In genomic region chr10:113517165-113517892, GRCh38 we compare ENCODE assay signal across 24 cellular contexts. TPM values are rescaled to one million over a fixed set of nuclear protein-coding genes. Genes with fewer than 3 reads are reported as not detected.
DNase-seq lines count a peak whose midpoint lies in the region; ATAC-seq and TF ChIP-seq lines count a peak whose summit lies in the region.
"Had no signal": no experiment of that assay in that cellular context is flagged by ENCODE, and none has a peak within 500 bp of the region (broad histone marks: within the 10 kb centered on the region; RNA-seq: fewer than 3 reads in every experiment).

No MANE protein-coding gene starts in this region.

- no peak for ATAC-seq in sciatic nerve
- ATAC-seq: A549, HCT116 had no signal

- H2AK5ac ChIP-seq in H9 (ENCODE audit: insufficient read length, low read length), result no peak overlapping the region

- no peak overlapping the region for H3K56ac ChIP-seq in H9 (ENCODE audit: insufficient read length, low read depth, low read length)

- H3K27me3 ChIP-seq in H9 (ENCODE audit: insufficient read depth, low read length), result no peaks in the 10 kb centered on the region
- no peaks in the 10 kb centered on the region for H3K27me3 ChIP-seq in suprapubic skin
- H3K27me3 ChIP-seq: BE2C; BLaER1 treated with 17β-estradiol and CSF1 and Interleukin-3, amounts not matched to agents 10 nM and 100 nM had no signal

- no peak overlapping the region for H2BK20ac ChIP-seq in H9 (ENCODE audit: low read depth, low read length, poor library complexity, severe bottlenecking)

- H3K4me1 ChIP-seq in H9 (ENCODE audit: insufficient read depth, low read length), result no peaks in the 10 kb centered on the region
- H3K4me1 ChIP-seq in suprapubic skin, result no peaks in the 10 kb centered on the region
- H3K4me1 ChIP-seq: A549 had no signal

- H3K4ac ChIP-seq in H9 (ENCODE audit: low read depth, low read length), result no peak overlapping the region

- no peak overlapping the region for H3K18ac ChIP-seq in H9 (ENCODE audit: insufficient read length, low read depth, low read length)

- no peaks in the 10 kb centered on the region; a peak in 1 of 5 replicates for H3K9me3 Mint-ChIP-seq in H9
- H3K9me3 Mint-ChIP-seq: CD4-positive, alpha-beta T cell had no signal

- no peak overlapping the region for H2BK120ac ChIP-seq in H9 (ENCODE audit: low read depth, low read length, poor library complexity, severe bottlenecking)

- H3K79me1 ChIP-seq in H9 (ENCODE audit: insufficient read depth, low read depth, low read length, poor library complexity, severe bottlenecking), result no peaks in the 10 kb centered on the region

- no peak for TF ChIP-seq POLR2A in suprapubic skin (IDR thresholded peaks at IDR 0.05)

- H3K79me2 ChIP-seq in H9 (ENCODE audit: insufficient read depth, low read length), result no peaks in the 10 kb centered on the region

- H3K36me3 Mint-ChIP-seq in H9 (ENCODE audit: insufficient read depth in 1 of 3, low read depth in 3 of 3), result no peaks in the 10 kb centered on the region
- H3K36me3 Mint-ChIP-seq: CD14-positive monocyte had no signal

- no peak overlapping the region for H4K8ac ChIP-seq in H9 (replicated peaks; ENCODE audit: insufficient read length, low read depth, low read length)

- no peaks in the 10 kb centered on the region for H4K20me1 ChIP-seq in H9 (ENCODE audit: control insufficient read depth, insufficient read depth, insufficient read length)
- H4K20me1 ChIP-seq: BLaER1 treated with 17β-estradiol and CSF1 and Interleukin-3, amounts not matched to agents 10 nM and 100 nM had no signal

- no peak overlapping the region for H2BK5ac ChIP-seq in H9 (ENCODE audit: insufficient read length, low read length)

- H4K5ac ChIP-seq in H9 (ENCODE audit: insufficient read length, low read depth, low read length), result no peak overlapping the region

- no peak overlapping the region for H2AFZ ChIP-seq in H9 (ENCODE audit: low read length)

- H3T11ph ChIP-seq in H9 (ENCODE audit: low read length), result no peak overlapping the region

- no peak overlapping the region for H4K91ac ChIP-seq in H9 (ENCODE audit: insufficient read length, low read depth, low read length)

- H3K14ac ChIP-seq in H9 (ENCODE audit: insufficient read depth, low read length), result peak overlapping the region; percentile 28; the same call in 1 of the 2 replicates

- DNase-seq in H9 (no peak), ecto neural progenitor cell (ENCODE audit: low spot score) (peak; percentile 23), mesenteric fat pad (ENCODE audit: low spot score) (peak; percentile 37), sciatic nerve (ENCODE audit: low spot score) (peak; percentile 32), DMS79 (lab: John Stamatoyannopoulos, UW) (no peak), suprapubic skin (ENCODE audit: low spot score in 2 of 2) (no peak), medulla oblongata (ENCODE audit: extremely low spot score) (no peak), kidney tubule cell (ENCODE audit: low spot score) (no peak)
- DNase-seq: 8988T; ACHN; AML-193; BE2C; CD4-positive, alpha-beta T cell; CD8-positive, alpha-beta memory T cell; DMS 273 treated with DMSO at 0.1 percent for 48 hours; DMS79 treated with DMSO at 0.1 percent for 48 hours; GF-D8; GOT3 had no signal

- peaks cover 29% of the 10 kb centered on the region for H3K27me3 Mint-ChIP-seq in H9 (ENCODE audit: low read depth)

- no peak overlapping the region for H2BK15ac ChIP-seq in H9 (ENCODE audit: low read depth, low read length)

- H3K4me2 ChIP-seq in H9 (ENCODE audit: insufficient read depth, insufficient read length, low read length), result no peak overlapping the region
- H3K4me2 ChIP-seq: A549; BLaER1 treated with 17β-estradiol and CSF1 and Interleukin-3, amounts not matched to agents 10 nM and 100 nM had no signal

- no peak overlapping the region for H3K4me3 ChIP-seq in suprapubic skin
- H3K4me3 ChIP-seq: A549; BLaER1 treated with 17β-estradiol and CSF1 and Interleukin-3, amounts not matched to agents 10 nM and 100 nM had no signal

- TF ChIP-seq EP300 in suprapubic skin (IDR thresholded peaks at IDR 0.05), result no peak

- intact Hi-C loops in sciatic nerve (cut with DNase I), result no loop called here

- TF ChIP-seq CTCF in H9 (conservative IDR thresholded peaks at IDR 0.05) (no peak), suprapubic skin (IDR thresholded peaks at IDR 0.05) (no peak)

- WGBS in H9 (ENCODE audit: extremely low coverage, insufficient read length, low lambda C conversion rate), result no CpG with 5 or more reads among the region's 10 CpGs
- WGBS in suprapubic skin, result 91% methylated on average over 9 of the region's 10 CpGs

- H3K9me3 ChIP-seq in H9 (ENCODE audit: control insufficient read depth, low read depth, low read length) (no peaks in the 10 kb centered on the region), suprapubic skin (no peaks in the 10 kb centered on the region)
- H3K9me3 ChIP-seq: BE2C had no signal

- no peaks in the 10 kb centered on the region for H3K23me2 ChIP-seq in H9 (ENCODE audit: insufficient read length, low read depth, low read length, poor library complexity, severe bottlenecking)

- no peak overlapping the region for H2BK12ac ChIP-seq in H9 (ENCODE audit: insufficient read length, low read depth, low read length)

- no peak overlapping the region for H3K4me3 Mint-ChIP-seq in H9
- H3K4me3 Mint-ChIP-seq: CD14-positive monocyte; CD4-positive, alpha-beta T cell; CD8-positive, alpha-beta memory T cell had no signal

- no peaks in the 10 kb centered on the region for H3K36me3 ChIP-seq in suprapubic skin
- H3K36me3 ChIP-seq: BE2C; BLaER1 treated with 17β-estradiol and CSF1 and Interleukin-3, amounts not matched to agents 10 nM and 100 nM had no signal

- H3K4me1 Mint-ChIP-seq in H9, result no peaks in the 10 kb centered on the region
- H3K4me1 Mint-ChIP-seq: CD8-positive, alpha-beta memory T cell had no signal

- no peak overlapping the region for H3K27ac Mint-ChIP-seq in H9
- H3K27ac Mint-ChIP-seq: CD14-positive monocyte; CD4-positive, alpha-beta T cell; CD8-positive, alpha-beta memory T cell had no signal

- no peak overlapping the region for H3K9ac ChIP-seq in H9 (ENCODE audit: extremely low read depth, insufficient read length, low read length)
- H3K9ac ChIP-seq: BLaER1 treated with 17β-estradiol and CSF1 and Interleukin-3, amounts not matched to agents 10 nM and 100 nM had no signal

- H3K27ac ChIP-seq in H9 (ENCODE audit: insufficient read length, low read depth, low read length) (no peak overlapping the region), suprapubic skin (no peak overlapping the region)
- H3K27ac ChIP-seq: A549; BLaER1 treated with 17β-estradiol and CSF1 and Interleukin-3, amounts not matched to agents 10 nM and 100 nM had no signal

- no peak overlapping the region for H3K23ac ChIP-seq in H9 (ENCODE audit: insufficient read length, low read depth, low read length)

RNA-seq across cellular contexts. Expression of gene HABP2, which starts 35.5 kb away (rescaled TPM):
- total RNA-seq in H9 (2021) (not detected in 2 replicates), mesenteric fat pad (not detected), sciatic nerve (not detected), suprapubic skin (under 1 TPM in 1 of 4 donors, not detected in 3; 0.72 TPM)
- total RNA-seq: CD4-positive, alpha-beta T cell; CD8-positive, alpha-beta memory T cell; Daoy; G401 had no signal

Comparison
In these comparisons a context has a peak if more than half of its experiments do, and no peak if none do; other contexts are left out.
1. DNase-seq: peak in ecto neural progenitor cell (single experiment), mesenteric fat pad (single experiment) and sciatic nerve (single experiment); none in H9 (single experiment), DMS79 (single experiment), suprapubic skin (0 of 2), medulla oblongata (single experiment) and kidney tubule cell (single experiment).